Comparison of ENCODE assay signal across 28 cellular contexts in genomic region chr6:46102123-46102522, GRCh38.
"Had no signal": no experiment of that assay in that cellular context is flagged by ENCODE, and none has a peak within 500 bp of the region (broad histone marks: within the 10 kb centered on the region; RNA-seq: fewer than 3 reads in every experiment).

No MANE protein-coding gene starts in this region.

- FAIRE-seq: islet of Langerhans, pancreas, urothelium cell line had no signal

- H3K36me3 ChIP-seq: heart right ventricle, left lung, pancreas, right atrium auricular region, tibial artery, upper lobe of left lung had no signal

- H3K4me1 ChIP-seq: left lung, testis, upper lobe of left lung had no signal

- H3K36me3 Mint-ChIP-seq: stimulated activated effector memory CD8-positive, alpha-beta T cell treated with anti-CD3 and anti-CD28 coated beads, Interleukin-12 subunit alpha, Interleukin-12 subunit beta, amount 100 ng/mL, for 72 hours had no signal

- H3K27me3 ChIP-seq: heart right ventricle, left lung, pancreas, right atrium auricular region, testis, tibial artery, upper lobe of left lung had no signal

- H3K27ac ChIP-seq: epithelial cell of prostate, heart right ventricle, left lung, pancreas, right atrium auricular region, testis, tibial artery, upper lobe of left lung had no signal

- H3K27ac Mint-ChIP-seq: naive thymus-derived CD4-positive, alpha-beta T cell; progenitor cell of endocrine pancreas; stimulated activated effector memory CD8-positive, alpha-beta T cell treated with anti-CD3 and anti-CD28 coated beads, Interleukin-12 subunit alpha, Interleukin-12 subunit beta, amount 100 ng/mL, for 72 hours had no signal

- ATAC-seq: esophagus mucosa; heart right ventricle; left cardiac atrium; left lung; naive thymus-derived CD4-positive, alpha-beta T cell; pancreas; sciatic nerve; stimulated activated effector memory CD8-positive, alpha-beta T cell treated with anti-CD3 and anti-CD28 coated beads, Interleukin-12 subunit alpha, Interleukin-12 subunit beta, amount 100 ng/mL, for 72 hours had no signal

- DNase-seq: caudate nucleus; cerebellar nuclear complex; cortex of kidney; foreskin fibroblast; glutamatergic neuron; heart right ventricle; hippocampal formation; left cardiac atrium; left lung; mesendoderm; midbrain; naive thymus-derived CD4-positive, alpha-beta T cell; pancreas; stimulated activated CD4-positive, alpha-beta T cell treated with anti-CD3 and anti-CD28 coated beads, Interleukin-2, amount 100 ng/mL, for 24 hours; stimulated activated CD4-positive, alpha-beta T cell treated with anti-CD3 and anti-CD28 coated beads, Interleukin-4, amount 100 ng/mL, for 24 hours; substantia nigra; testis; tibial artery; upper lobe of left lung had no signal

- H3K9me3 ChIP-seq: pancreas, testis had no signal

- H3K4me3 ChIP-seq: heart right ventricle, left lung, pancreas, right atrium auricular region, smooth muscle cell, testis, tibial artery, upper lobe of left lung had no signal

- H3K4me3 Mint-ChIP-seq: naive thymus-derived CD4-positive, alpha-beta T cell; stimulated activated effector memory CD8-positive, alpha-beta T cell treated with anti-CD3 and anti-CD28 coated beads, Interleukin-12 subunit alpha, Interleukin-12 subunit beta, amount 100 ng/mL, for 72 hours had no signal

- H3K27me3 Mint-ChIP-seq: naive thymus-derived CD4-positive, alpha-beta T cell; progenitor cell of endocrine pancreas had no signal

- H3K9me3 Mint-ChIP-seq: stimulated activated effector memory CD8-positive, alpha-beta T cell treated with anti-CD3 and anti-CD28 coated beads, Interleukin-12 subunit alpha, Interleukin-12 subunit beta, amount 100 ng/mL, for 72 hours had no signal
